10 cellular contexts compared by ENCODE assay signal in the genomic region with DNA sequence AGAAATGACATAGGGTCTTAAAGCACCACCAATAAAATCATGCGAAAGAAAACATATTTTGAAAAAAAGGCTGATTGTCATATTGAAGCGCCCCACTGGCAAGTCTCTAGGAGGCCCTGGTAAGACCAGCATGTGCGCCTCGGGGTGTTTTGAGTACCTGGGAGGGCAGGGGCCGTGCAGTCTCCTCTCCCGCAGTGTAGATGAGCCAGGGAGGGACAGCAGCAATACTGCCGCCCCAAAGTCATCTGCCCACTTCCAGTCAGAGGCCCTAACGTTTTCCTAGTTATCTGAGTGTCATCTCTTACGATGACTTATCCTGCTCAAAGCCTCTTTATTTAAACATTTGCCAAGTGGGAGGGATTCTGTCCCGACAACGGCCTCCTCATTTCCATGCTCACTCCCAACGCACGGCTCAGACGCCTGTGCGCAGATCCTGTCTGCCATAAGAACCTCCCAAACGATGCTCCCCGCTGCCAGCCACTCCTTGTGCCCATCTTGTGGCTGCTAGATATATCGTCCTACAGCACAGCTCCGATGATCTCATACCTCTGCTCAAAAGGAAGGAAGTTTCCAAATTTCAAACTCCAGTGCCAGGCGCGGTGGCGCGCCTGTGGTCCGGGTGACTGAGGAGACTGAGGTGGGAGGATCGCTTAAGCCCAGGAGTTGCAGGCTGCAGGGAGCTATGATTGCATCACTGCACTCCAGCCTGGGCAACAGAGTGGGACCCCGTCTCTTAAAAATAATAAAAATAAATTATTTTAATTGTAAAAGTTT. TPM values are rescaled to one million over a fixed set of nuclear protein-coding genes. Genes with fewer than 3 reads are reported as not detected.
DNase-seq lines count a peak whose midpoint lies in the region; ATAC-seq and TF ChIP-seq lines count a peak whose summit lies in the region.
"Had no signal": no experiment of that assay in that cellular context is flagged by ENCODE, and none has a peak within 500 bp of the region (broad histone marks: within the 10 kb centered on the region; RNA-seq: fewer than 3 reads in every experiment).

No MANE protein-coding gene starts in this region.

- H3K9me3 ChIP-seq in ascending aorta, result no peaks in the 10 kb centered on the region
- H3K9me3 ChIP-seq in right lobe of liver, result no peaks in the 10 kb centered on the region
- no peaks in the 10 kb centered on the region for H3K9me3 ChIP-seq in tibial artery

- TF ChIP-seq POLR2A in right lobe of liver (IDR thresholded peaks at IDR 0.05), result peak; percentile 31

- WGBS in right lobe of liver (ENCODE audit: insufficient coverage, low coverage, low lambda C conversion rate, missing lambda C conversion rate), result 65% methylated on average over 18 of the region's 26 CpGs

- peaks cover 0 to 2% of the 10 kb centered on the region in 2 donors for H3K4me1 ChIP-seq in ascending aorta
- peaks cover 0 to 6% (median 1%) of the 10 kb centered on the region in 4 donors for H3K4me1 ChIP-seq in right lobe of liver
- H3K4me1 ChIP-seq in tibial artery, result peaks cover 0 to 4% (median 0%) of the 10 kb centered on the region in 4 donors

- H3K36me3 ChIP-seq in ascending aorta (no peaks in the 10 kb centered on the region), right lobe of liver (no peaks in the 10 kb centered on the region), tibial artery (no peaks in the 10 kb centered on the region)

- H3K27me3 ChIP-seq in ascending aorta (no peaks in the 10 kb centered on the region), right lobe of liver (no peaks in the 10 kb centered on the region), tibial artery (no peaks in the 10 kb centered on the region)
- H3K27me3 ChIP-seq: hepatocyte had no signal

- H3K27ac ChIP-seq in ascending aorta (peak overlapping the region; percentile 27 to 41), right lobe of liver (peak overlapping the region in 1 of 3 donors; percentile 6), tibial artery (no peak overlapping the region)
- H3K27ac ChIP-seq: hepatocyte had no signal

- TF ChIP-seq CTCF in ascending aorta (IDR thresholded peaks at IDR 0.05), result peak in 1 of 3 experiments; percentile 16
- TF ChIP-seq CTCF in right lobe of liver (IDR thresholded peaks at IDR 0.05), result peak in 1 of 4 donors; percentile 9
- TF ChIP-seq CTCF in tibial artery (IDR thresholded peaks at IDR 0.05), result no peak

- ATAC-seq in right lobe of liver, result peak; percentile 36 to 50 (median 44)
- no peak for ATAC-seq in GM21723 (IDR thresholded peaks at IDR 0.05; ENCODE audit: unreplicated experiment)

- intact Hi-C loops in ascending aorta (cut with DNase I) (loop anchor here (5.0 kb wide), 3 partner anchors 44 to 404 kb away; partner anchors contain the start of gene SAP30), right lobe of liver (cut with DNase I) (loop anchor here (5.0 to 10.0 kb wide), 2 partner anchors 91 to 94 kb away; no protein-coding TSS in a partner anchor), tibial artery (cut with DNase I; ENCODE audit: low total_unique reads) (loop anchor here (2.0 to 10.0 kb wide), 2 partner anchors 97 to 401 kb away; no protein-coding TSS in a partner anchor)

- H3K4me3 ChIP-seq in ascending aorta (no peak overlapping the region), right lobe of liver (no peak overlapping the region), tibial artery (no peak overlapping the region)
- H3K4me3 ChIP-seq: hepatocyte had no signal

- DNase-seq in NCI-H226, result peak; percentile 43
- DNase-seq in ascending aorta (ENCODE audit: low spot score in 2 of 2), result peak; percentile 58 to 82
- peak; percentile 40 to 57 (median 57) for DNase-seq in right lobe of liver
- peak; percentile 62 to 81 for DNase-seq in tibial artery
- DNase-seq in effector CD4-positive, alpha-beta T cell, result no peak
- no peak for DNase-seq in GOT3 (lab: John Stamatoyannopoulos, UW)
- DNase-seq in NCI-H446 (lab: John Stamatoyannopoulos, UW), result no peak

RNA-seq across cellular contexts. Expression of gene SCRG1, which starts 17.2 kb away (rescaled TPM):
- total RNA-seq in ascending aorta, result 2.3 TPM
- total RNA-seq in right lobe of liver, result not detected
- total RNA-seq: M059J had no signal

RNA-seq across cellular contexts. Expression of gene SAP30, which starts 45.3 kb away (rescaled TPM):
- total RNA-seq in ascending aorta, result 9.3 TPM
- 10 to 100 TPM in 2 of 6 experiments, 1 to 10 TPM in 4; 3.5 to 12.8 (median 7.7) TPM for total RNA-seq in right lobe of liver

Comparison
In these comparisons a context has a peak if more than half of its experiments do, and no peak if none do; other contexts are left out.
1. DNase-seq: peak in NCI-H226 (single experiment), ascending aorta (2 of 2), right lobe of liver (3 of 3) and tibial artery (2 of 2); none in effector CD4-positive, alpha-beta T cell (single experiment), GOT3 (single experiment) and NCI-H446 (0 of 2).
2. H3K27ac ChIP-seq: peak in ascending aorta (2 of 2); none in tibial artery (0 of 2).